17 cellular contexts compared by ENCODE assay signal in the genomic region with DNA sequence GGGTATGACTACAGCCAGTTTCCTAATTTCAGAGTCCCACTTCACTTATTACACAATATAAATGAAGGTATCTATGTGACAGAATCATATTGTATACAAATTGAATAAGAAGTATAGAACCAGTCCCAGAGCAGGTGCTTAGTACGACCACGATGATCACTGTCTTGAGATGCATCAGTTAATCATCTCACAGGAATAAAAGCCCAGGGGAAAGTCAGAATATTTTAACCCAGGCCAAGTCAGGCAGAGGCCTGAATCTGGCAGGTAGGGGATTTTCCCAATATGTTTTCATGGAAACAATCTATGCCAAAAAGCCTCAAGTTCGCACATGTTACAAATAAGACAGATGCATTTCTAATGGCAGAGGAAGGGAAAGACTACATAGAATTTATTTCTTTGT.
DNase-seq lines count a peak whose midpoint lies in the region; ATAC-seq, FAIRE-seq and TF ChIP-seq lines count a peak whose summit lies in the region.
"Had no signal": no experiment of that assay in that cellular context is flagged by ENCODE, and none has a peak within 500 bp of the region (broad histone marks: within the 10 kb centered on the region; RNA-seq: fewer than 3 reads in every experiment).

No MANE protein-coding gene starts in this region.

- no peaks in the 10 kb centered on the region for H3K27me3 Mint-ChIP-seq in activated T-cell treated with anti-CD3 and anti-CD28 coated beads, Interleukin-2, amount 50 U/mL, for 24 hours
- peaks cover 14% of the 10 kb centered on the region for H3K27me3 Mint-ChIP-seq in CD4-positive, CD25-positive, alpha-beta regulatory T cell

- H4K20me1 ChIP-seq in GM12878 (ENCODE audit: control insufficient read depth, insufficient read depth) (no peaks in the 10 kb centered on the region), keratinocyte (ENCODE audit: control insufficient read depth, extremely low read depth, insufficient read depth, low read length) (no peaks in the 10 kb centered on the region)

- DNase-seq in activated T-cell treated with anti-CD3 and anti-CD28 coated beads, Interleukin-2, amount 50 U/mL, for 24 hours, result no peak
- no peak for DNase-seq in activated T-cell treated with anti-CD3 and anti-CD28 coated beads for 4 hours
- no peak for DNase-seq in CD4-positive, CD25-positive, alpha-beta regulatory T cell
- no peak for DNase-seq in GM12878 (ENCODE audit: low read depth, low spot score)
- no peak for DNase-seq in keratinocyte (ENCODE audit: low read depth, low spot score)
- DNase-seq in NCI-H1092 treated with DMSO at 0.1 percent for 48 hours (lab: John Stamatoyannopoulos, UW), result no peak
- no peak for DNase-seq in NCI-H1436 (lab: John Stamatoyannopoulos, UW)
- DNase-seq: Caco-2; CD8-positive, alpha-beta memory T cell; DND-41; GDM1; HCEC 1CT; HFFc6 had no signal

- CTCF ChIA-PET in GM12878 (lab: Yijun Ruan, JAX), result interaction anchor here (0.6 to 1.0 kb wide), 2 partner anchors 89 to 375 kb away, joined by 3 read pairs; no protein-coding TSS in a partner anchor

- no peak for TF ChIP-seq EP300 in GM12878 (IDR thresholded peaks at IDR 0.05; ENCODE audit: borderline replicate concordance in 1 of 2, control insufficient read depth in 1 of 2, low read depth in 2 of 2, low read length in 2 of 2)

- WGBS in GM12878 (ENCODE audit: insufficient coverage, insufficient replicate concordance, low lambda C conversion rate, missing lambda C conversion rate), result 0% methylated on average over 3 of the region's 3 CpGs

- dilution Hi-C loops in keratinocyte (cut with MboI; ENCODE audit: extremely low pct_ligation_motif_present, low sequenced_read_pairs), result no loop called here

- FAIRE-seq in GM12878 (lab: Jason Lieb, UNC) (no peak), keratinocyte (lab: Jason Lieb, UNC) (no peak)
- FAIRE-seq: H1 had no signal

- intact Hi-C loops in GM12878 (cut with micrococcal nuclease; ENCODE audit: unreplicated experiment), result no loop called here

- no peak overlapping the region for H3K27ac ChIP-seq in CD4-positive, CD25-positive, alpha-beta regulatory T cell (ENCODE audit: insufficient read depth, low read length, poor library complexity, severe bottlenecking)
- H3K27ac ChIP-seq in GM12878 (ENCODE audit: control insufficient read depth, insufficient read depth) (no peak overlapping the region), keratinocyte (ENCODE audit: control insufficient read depth, insufficient read depth, low read length) (peak overlapping the region; percentile 62)
- H3K27ac ChIP-seq: 22Rv1, HL-60 had no signal

- ATAC-seq in CD4-positive, CD25-positive, alpha-beta regulatory T cell (ENCODE audit: low read depth in 2 of 2), result no peak
- peak; percentile 52 for ATAC-seq in GM12878

- no peaks in the 10 kb centered on the region for H3K79me2 ChIP-seq in GM12878 (ENCODE audit: control insufficient read depth, insufficient read depth, low read length)
- no peaks in the 10 kb centered on the region for H3K79me2 ChIP-seq in keratinocyte (ENCODE audit: control insufficient read depth, insufficient read depth, low read length)

- peak overlapping the region; percentile 56 for H3K27ac Mint-ChIP-seq in activated T-cell treated with anti-CD3 and anti-CD28 coated beads, Interleukin-2, amount 50 U/mL, for 24 hours
- H3K27ac Mint-ChIP-seq in CD4-positive, CD25-positive, alpha-beta regulatory T cell, result peak overlapping the region in 2 of 3 donors; percentile 68 to 93
- H3K27ac Mint-ChIP-seq: CD14-positive monocyte, HFFc6 had no signal

- no peaks in the 10 kb centered on the region for H3K36me3 Mint-ChIP-seq in activated T-cell treated with anti-CD3 and anti-CD28 coated beads, Interleukin-2, amount 50 U/mL, for 24 hours (ENCODE audit: low read depth)
- peaks cover 3% of the 10 kb centered on the region for H3K36me3 Mint-ChIP-seq in CD4-positive, CD25-positive, alpha-beta regulatory T cell
- H3K36me3 Mint-ChIP-seq: CD14-positive monocyte had no signal

- no peak for TF ChIP-seq CTCF in GM12878 (IDR thresholded peaks at IDR 0.05 in 2 of 3, conservative IDR thresholded peaks at IDR 0.05 in 1 of 3; ENCODE audit: control insufficient read depth in 2 of 3, extremely low read depth in 1 of 3, insufficient read depth in 1 of 3, low read depth in 3 of 3, low read length in 3 of 3)
- no peak for TF ChIP-seq CTCF in keratinocyte (optimal IDR thresholded peaks at IDR 0.05 in 1 of 3, IDR thresholded peaks at IDR 0.05 in 1 of 3, conservative IDR thresholded peaks at IDR 0.05 in 1 of 3; ENCODE audit: extremely low read depth in 1 of 3, insufficient read depth in 2 of 3, low read length in 3 of 3)

- no peaks in the 10 kb centered on the region for H3K9me1 ChIP-seq in keratinocyte (ENCODE audit: control insufficient read depth, extremely low read depth, insufficient read depth, low read length)

- H3K4me3 ChIP-seq in CD4-positive, CD25-positive, alpha-beta regulatory T cell (ENCODE audit: low read depth, low read length), result no peak overlapping the region
- H3K4me3 ChIP-seq in GM12878, result no peak overlapping the region
- no peak overlapping the region for H3K4me3 ChIP-seq in keratinocyte (ENCODE audit: control insufficient read depth in 2 of 3, extremely low read depth in 1 of 3, insufficient read depth in 2 of 3, low read depth in 1 of 3, low read length in 3 of 3)

- H3K27me3 ChIP-seq in CD4-positive, CD25-positive, alpha-beta regulatory T cell (ENCODE audit: control insufficient read depth, insufficient read depth, low read length), result peaks cover 2% of the 10 kb centered on the region
- H3K27me3 ChIP-seq in GM12878 (replicated peaks in 1 of 2; ENCODE audit: control insufficient read depth in 2 of 2, insufficient read depth in 2 of 2, low read length in 1 of 2) (no peaks in the 10 kb centered on the region), keratinocyte (ENCODE audit: control insufficient read depth, extremely low read depth, insufficient read depth, low read length) (no peaks in the 10 kb centered on the region)

- H3K4me2 ChIP-seq in GM12878 (ENCODE audit: control insufficient read depth, insufficient read depth), result no peak overlapping the region
- H3K4me2 ChIP-seq in keratinocyte (ENCODE audit: control insufficient read depth, extremely low read depth, insufficient read depth, low read depth, low read length), result peak overlapping the region; percentile 78

- no peak overlapping the region for H3K9ac ChIP-seq in GM12878 (ENCODE audit: control insufficient read depth, insufficient read depth, low read length)
- H3K9ac ChIP-seq in keratinocyte (ENCODE audit: control insufficient read depth, extremely low read depth, insufficient read depth, low read length), result peak overlapping the region; percentile 8

- H3K36me3 ChIP-seq in CD4-positive, CD25-positive, alpha-beta regulatory T cell (ENCODE audit: control insufficient read depth, insufficient read depth, low read length), result no peaks in the 10 kb centered on the region
- H3K36me3 ChIP-seq in GM12878 (ENCODE audit: control insufficient read depth in 2 of 2, insufficient read depth in 2 of 2, low read length in 1 of 2), result no peaks in the 10 kb centered on the region
- H3K36me3 ChIP-seq in keratinocyte (ENCODE audit: control insufficient read depth in 2 of 2, extremely low read depth in 1 of 2, insufficient read depth in 2 of 2, low read length in 2 of 2), result no peaks in the 10 kb centered on the region

- no peak for TF ChIP-seq RAD21 in GM12878 (IDR thresholded peaks at IDR 0.05; ENCODE audit: insufficient read depth, low read depth, low read length)

- BruUV-seq in GM12878 (replicated peaks; lab: Mats Ljungman, UMichigan), result no TSS peak

- H3K4me1 ChIP-seq in CD4-positive, CD25-positive, alpha-beta regulatory T cell (ENCODE audit: control insufficient read depth, insufficient read depth, low read length, poor library complexity, severe bottlenecking), result peaks cover 18% of the 10 kb centered on the region
- no peaks in the 10 kb centered on the region for H3K4me1 ChIP-seq in GM12878 (ENCODE audit: control insufficient read depth, insufficient read depth, low read length)
- H3K4me1 ChIP-seq in keratinocyte (ENCODE audit: control insufficient read depth, extremely low read depth, insufficient read depth, low read length), result peaks cover 18% of the 10 kb centered on the region
- H3K4me1 ChIP-seq: Caco-2 had no signal

- no peak overlapping the region for H3K4me3 Mint-ChIP-seq in activated T-cell treated with anti-CD3 and anti-CD28 coated beads, Interleukin-2, amount 50 U/mL, for 24 hours
- no peak overlapping the region for H3K4me3 Mint-ChIP-seq in CD4-positive, CD25-positive, alpha-beta regulatory T cell
- H3K4me3 Mint-ChIP-seq: CD14-positive monocyte, HFFc6 had no signal

- H3K4me1 Mint-ChIP-seq in activated T-cell treated with anti-CD3 and anti-CD28 coated beads, Interleukin-2, amount 50 U/mL, for 24 hours (ENCODE audit: low read depth), result peaks cover 41% of the 10 kb centered on the region
- H3K4me1 Mint-ChIP-seq in CD4-positive, CD25-positive, alpha-beta regulatory T cell, result peaks cover 11 to 34% (median 23%) of the 10 kb centered on the region in 4 donors
- H3K4me1 Mint-ChIP-seq: CD14-positive monocyte had no signal

- RAD21 ChIA-PET in GM12878 (lab: Charles Lee; ENCODE audit: unreplicated experiment), result interaction anchor here (0.8 kb wide), 1 partner anchor 270 kb away, joined by 3 read pairs; no protein-coding TSS in a partner anchor

- SMC1A ChIA-PET in GM12878 (lab: Charles Lee; ENCODE audit: uncharacterized antibody, unreplicated experiment), result no interaction called here

- POLR2A ChIA-PET in GM12878 (lab: Charles Lee), result no interaction called here

- TF ChIP-seq POLR2A in GM12878 (IDR thresholded peaks at IDR 0.05; ENCODE audit: low read depth, low read length), result no peak

- H2AFZ ChIP-seq in GM12878 (ENCODE audit: control insufficient read depth, low read depth, low read length) (no peak overlapping the region), keratinocyte (ENCODE audit: control insufficient read depth, low read length) (peak overlapping the region; percentile 86)

- peaks cover 4% of the 10 kb centered on the region for H3K9me3 Mint-ChIP-seq in activated T-cell treated with anti-CD3 and anti-CD28 coated beads, Interleukin-2, amount 50 U/mL, for 24 hours
- H3K9me3 Mint-ChIP-seq in CD4-positive, CD25-positive, alpha-beta regulatory T cell, result peaks cover 0 to 11% (median 0%) of the 10 kb centered on the region in 7 donors

- in situ Hi-C loops in GM12878 (cut with MboI), result no loop called here

- peaks cover 0 to 3% of the 10 kb centered on the region in 2 experiments for H3K9me3 ChIP-seq in CD4-positive, CD25-positive, alpha-beta regulatory T cell (ENCODE audit: control insufficient read depth in 2 of 2, low read length in 2 of 2)
- no peaks in the 10 kb centered on the region; the same call in 2 of the 3 replicates for H3K9me3 ChIP-seq in GM12878 (replicated peaks; ENCODE audit: control insufficient read depth, insufficient read depth, low read length)
- no peaks in the 10 kb centered on the region for H3K9me3 ChIP-seq in keratinocyte (ENCODE audit: control insufficient read depth, low read depth, low read length)
- H3K9me3 ChIP-seq: Caco-2 had no signal
